Comparison of ENCODE assay signal across 8 cellular contexts in the genomic region with DNA sequence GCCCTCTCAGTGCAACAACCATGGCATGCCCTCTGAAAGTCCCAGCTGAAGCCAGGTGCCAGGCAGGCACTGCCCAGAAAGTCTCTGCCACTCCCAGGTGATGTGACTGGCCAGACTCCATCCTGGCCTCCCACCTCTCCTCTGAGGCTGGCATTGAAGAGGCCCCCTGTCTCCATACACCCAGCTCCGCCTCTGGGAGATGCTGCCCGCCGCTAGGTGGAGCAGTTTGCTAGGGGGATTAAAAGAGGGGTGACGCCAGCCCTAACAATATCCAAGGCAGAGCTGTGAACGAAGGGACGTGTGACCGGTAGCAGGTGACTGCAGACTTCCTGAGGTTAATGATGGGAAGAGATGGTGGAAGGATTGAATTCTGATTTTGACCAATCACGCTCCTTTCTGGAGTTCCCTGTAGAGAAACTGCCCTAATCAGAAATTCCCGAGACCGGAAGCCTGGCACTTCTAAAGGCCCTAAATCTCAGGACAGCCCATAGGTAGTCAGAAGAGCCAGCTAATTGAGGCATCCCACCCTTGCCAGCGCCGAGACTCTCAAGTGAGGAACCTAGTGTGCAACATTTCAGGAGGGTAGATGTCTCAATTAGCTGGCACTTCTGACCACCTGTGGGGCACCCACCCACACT. TPM values are rescaled to one million over a fixed set of nuclear protein-coding genes. Genes with fewer than 3 reads are reported as not detected.
A peak's percentile ranks its signal among the peaks of the same experiment; 100 is the strongest.
DNase-seq lines count a peak whose midpoint lies in the region; ATAC-seq and TF ChIP-seq lines count a peak whose summit lies in the region.

No MANE protein-coding gene starts in this region.

- no peak overlapping the region for H3K27ac ChIP-seq in heart left ventricle

- H3K36me3 ChIP-seq in heart left ventricle = no peaks in the 10 kb centered on the region

- H3K27me3 ChIP-seq in heart left ventricle = peaks cover 0 to 2% (median 0%) of the 10 kb centered on the region in 9 donors

- TF ChIP-seq CTCF in heart left ventricle (IDR thresholded peaks at IDR 0.05) (peak in 7 of 12 donors; percentile 8 to 33 (median 18)), type B pancreatic cell (conservative IDR thresholded peaks at IDR 0.05) (peak; percentile 43)

- ATAC-seq in heart left ventricle (no peak), left cardiac atrium (no peak), esophagus mucosa (peak; percentile 27), GM18517 (IDR thresholded peaks at IDR 0.05; ENCODE audit: unreplicated experiment) (no peak), HG03175 (IDR thresholded peaks at IDR 0.05; ENCODE audit: unreplicated experiment) (no peak)

- H3K4me3 Mint-ChIP-seq in type B pancreatic cell = no peak overlapping the region

- no peaks in the 10 kb centered on the region for H3K9me3 Mint-ChIP-seq in type B pancreatic cell

- H3K36me3 Mint-ChIP-seq in type B pancreatic cell = no peaks in the 10 kb centered on the region

- no peak for DNase-seq in heart left ventricle
- DNase-seq in left cardiac atrium = no peak
- DNase-seq in SK-MEL-5 (ENCODE audit: low read depth, low spot score) = peak; percentile 80
- no peak for DNase-seq in type B pancreatic cell (ENCODE audit: extremely low spot score, unreplicated experiment)
- no peak for DNase-seq in pons (ENCODE audit: low spot score)

- TF ChIP-seq POLR2A in heart left ventricle (IDR thresholded peaks at IDR 0.05) = no peak

- no peaks in the 10 kb centered on the region for H3K27me3 Mint-ChIP-seq in type B pancreatic cell

- H3K4me1 Mint-ChIP-seq in type B pancreatic cell (ENCODE audit: unreplicated experiment) = no peaks in the 10 kb centered on the region

- intact Hi-C loops in heart left ventricle (cut with DNase I) (loop anchor here in 2 of 10 donors (10.0 kb wide), 1 partner anchor 285 kb away; the partner anchor contains the start of gene RDH12 (in 2 of the 2)), left cardiac atrium (cut with DNase I) (no loop called here)

- H3K4me1 ChIP-seq in heart left ventricle = peaks cover 0 to 5% (median 0%) of the 10 kb centered on the region in 12 donors

- no peak overlapping the region for H3K27ac Mint-ChIP-seq in type B pancreatic cell

- WGBS in heart left ventricle, 4 donors = 66 to 78% (median 75%) methylated on average over 12 of the region's 12 CpGs

- H3K4me3 ChIP-seq in heart left ventricle = no peak overlapping the region

- H3K9me3 ChIP-seq in heart left ventricle = no peaks in the 10 kb centered on the region

- in situ Hi-C loops in SK-MEL-5 (cut with HindIII; ENCODE audit: low pct_unique_long_range_greater_than_20kb, low sequenced_read_pairs) = no loop called here

RNA-seq across cellular contexts. Expression of gene PLEK2, which starts 8.3 kb away (rescaled TPM):
- total RNA-seq in heart left ventricle (1 to 10 TPM in 2 of 9 donors, under 1 TPM in 3, not detected in 4; 0.30 to 2.6 (median 0.90) TPM), left cardiac atrium (under 1 TPM; 0.35 to 0.76 TPM), esophagus mucosa (24.5 TPM), type B pancreatic cell (ENCODE audit: low replicate concordance) (1.2 TPM in 1 of 2 replicates, not detected in the other)
- polyA plus RNA-seq in heart left ventricle = under 1 TPM; 0.76 to 0.87 TPM
- 0.55 and 0.69 TPM in 2 replicates for total RNA-seq in SK-MEL-5 (2014; rRNA removed; shearing (Covaris generic))
- 0.49 and 0.54 TPM in 2 replicates for polyA plus RNA-seq in SK-MEL-5 (2015; cell fraction: cytosol; rRNA removed)
- polyA plus RNA-seq in SK-MEL-5 (2015; cell fraction: nucleus; rRNA removed) = not detected in 2 replicates
